In genomic region chr21:37496972-37497371, GRCh38 we compare ENCODE assay signal across 12 cellular contexts.
DNase-seq lines count a peak whose midpoint lies in the region; ATAC-seq and TF ChIP-seq lines count a peak whose summit lies in the region.
"Had no signal": no experiment of that assay in that cellular context is flagged by ENCODE, and none has a peak within 500 bp of the region (broad histone marks: within the 10 kb centered on the region; RNA-seq: fewer than 3 reads in every experiment).

No MANE protein-coding gene starts in this region.

- intact Hi-C loops in left colon (cut with DNase I, micrococcal nuclease) = no loop called here

- H3K4me1 ChIP-seq in HUES48 (ENCODE audit: control insufficient read depth, insufficient read depth, low read length) = peaks cover 36% of the 10 kb centered on the region

- TF ChIP-seq CTCF in astrocyte of the cerebellum (IDR thresholded peaks at IDR 0.05; ENCODE audit: low read depth, low read length, missing control alignments) = peak; percentile 25

- no peak overlapping the region for H3K9ac ChIP-seq in HUES48 (ENCODE audit: low read depth, low read length)

- H3K9me3 ChIP-seq in HUES48 (ENCODE audit: control insufficient read depth, insufficient read depth, low read length) = no peaks in the 10 kb centered on the region
- H3K9me3 ChIP-seq: neutrophil had no signal

- peaks cover 30% of the 10 kb centered on the region for H3K36me3 ChIP-seq in HUES48 (ENCODE audit: control insufficient read depth, insufficient read depth, low read length)

- in situ Hi-C loops in Caki2 (cut with HindIII; ENCODE audit: low pct_unique_long_range_greater_than_20kb, low sequenced_read_pairs) (no loop called here), astrocyte of the cerebellum (cut with HindIII; ENCODE audit: low sequenced_read_pairs) (no loop called here)

- no peak overlapping the region for H3K4me3 ChIP-seq in HUES48 (ENCODE audit: low read depth, low read length)
- H3K4me3 ChIP-seq in astrocyte of the cerebellum (ENCODE audit: low read depth, low read length) = no peak overlapping the region

- DNase-seq in Caki2 (ENCODE audit: low read depth) = peak; percentile 22
- no peak for DNase-seq in astrocyte of the cerebellum (ENCODE audit: low read depth)
- DNase-seq in lung microvascular endothelial cell (ENCODE audit: low read depth in 2 of 2) = peak; percentile 20 to 56
- no peak for DNase-seq in left colon
- DNase-seq in OCI-M2 (lab: John Stamatoyannopoulos, UW; ENCODE audit: unreplicated experiment) = no peak
- DNase-seq: activated naive CD8-positive, alpha-beta T cell treated with anti-CD3 and anti-CD28 coated beads, Interleukin-2, amount 50 U/mL, for 24 hours; hippocampal formation; NCI-H748 treated with DMSO at 0.1 percent for 48 hours had no signal

- no peaks in the 10 kb centered on the region for H3K27me3 ChIP-seq in HUES48 (ENCODE audit: control insufficient read depth, insufficient read depth, low read length)
- H3K27me3 ChIP-seq: neutrophil had no signal

- H3K27ac ChIP-seq in HUES48 (ENCODE audit: low read depth, low read length) = peak overlapping the region; percentile 89
- H3K27ac ChIP-seq: neutrophil had no signal

- no peak for ATAC-seq in GM18868 (IDR thresholded peaks at IDR 0.05; ENCODE audit: unreplicated experiment)
- no peak for ATAC-seq in left colon
- ATAC-seq in HG02588 (IDR thresholded peaks at IDR 0.05; ENCODE audit: unreplicated experiment) = no peak
- ATAC-seq: activated naive CD8-positive, alpha-beta T cell treated with anti-CD3 and anti-CD28 coated beads, Interleukin-2, amount 50 U/mL, for 24 hours had no signal

Comparison
In these comparisons a context has a peak if more than half of its experiments do, and no peak if none do; other contexts are left out.
1. DNase-seq: peak in Caki2 (single experiment) and lung microvascular endothelial cell (2 of 2); none in astrocyte of the cerebellum (single experiment), left colon (0 of 2) and OCI-M2 (single experiment).